ENCODE assay signal across 11 cellular contexts in genomic region chr9:106287108-106287631, GRCh38.
DNase-seq lines count a peak whose midpoint lies in the region; ATAC-seq and TF ChIP-seq lines count a peak whose summit lies in the region.
"Had no signal": no experiment of that assay in that cellular context is flagged by ENCODE, and none has a peak within 500 bp of the region (broad histone marks: within the 10 kb centered on the region; RNA-seq: fewer than 3 reads in every experiment).

No MANE protein-coding gene starts in this region.

- H3K27ac Mint-ChIP-seq in progenitor cell of endocrine pancreas: peak overlapping the region; percentile 68

- peak overlapping the region; percentile 48; the same call in 1 of the 2 replicates for H3K4me3 ChIP-seq in ACC112 (ENCODE audit: low read depth, low read length)
- H3K4me3 ChIP-seq: BLaER1, colonic mucosa had no signal

- H3K36me3 ChIP-seq in ACC112 (ENCODE audit: insufficient read depth, low read length): no peaks in the 10 kb centered on the region
- H3K36me3 ChIP-seq: BLaER1, colonic mucosa had no signal

- no peak overlapping the region for H2AFZ ChIP-seq in ACC112 (ENCODE audit: low read length, unreplicated experiment)

- TF ChIP-seq CTCF in progenitor cell of endocrine pancreas (IDR thresholded peaks at IDR 0.05; ENCODE audit: unreplicated experiment) (no peak), GM13977 (IDR thresholded peaks at IDR 0.05; ENCODE audit: extremely low read depth, insufficient read depth, missing control alignments) (no peak)

- no peak overlapping the region for H3K27ac ChIP-seq in ACC112 (ENCODE audit: low read depth, low read length)
- H3K27ac ChIP-seq: BLaER1, colonic mucosa had no signal

- no peaks in the 10 kb centered on the region for H3K9me3 Mint-ChIP-seq in progenitor cell of endocrine pancreas (ENCODE audit: low read depth)

- H3K4me1 ChIP-seq in ACC112 (ENCODE audit: control insufficient read depth, insufficient read depth, low read length, unreplicated experiment): no peaks in the 10 kb centered on the region
- H3K4me1 ChIP-seq: BLaER1, colonic mucosa had no signal

- H3K27me3 Mint-ChIP-seq in progenitor cell of endocrine pancreas: no peaks in the 10 kb centered on the region

- no peak overlapping the region for H3K4me3 Mint-ChIP-seq in progenitor cell of endocrine pancreas (ENCODE audit: low read depth)

- in situ Hi-C loops in GM13977 (cut with MboI; ENCODE audit: low pct_unique_long_range_greater_than_20kb, low sequenced_read_pairs, unreplicated experiment): no loop called here

- H3K79me2 ChIP-seq in ACC112 (ENCODE audit: control insufficient read depth, insufficient read depth, low read length, unreplicated experiment): no peaks in the 10 kb centered on the region

- H3K36me3 Mint-ChIP-seq in progenitor cell of endocrine pancreas (ENCODE audit: insufficient read depth): no peaks in the 10 kb centered on the region

- DNase-seq in OCI-M1 (lab: John Stamatoyannopoulos, UW) (peak; percentile 27), fibroblast of the conjunctiva (ENCODE audit: low read depth) (peak; percentile 17), progenitor cell of endocrine pancreas (ENCODE audit: low spot score, unreplicated experiment) (no peak), GM13977 (ENCODE audit: low spot score) (no peak), NCI-H345 (lab: John Stamatoyannopoulos, UW) (no peak)
- DNase-seq: colonic mucosa, NCI-H1105 had no signal

- H3K27me3 ChIP-seq in ACC112 (ENCODE audit: insufficient read depth, low read length): no peaks in the 10 kb centered on the region
- H3K27me3 ChIP-seq: BLaER1, colonic mucosa had no signal

- peaks cover 12% of the 10 kb centered on the region for H3K4me1 Mint-ChIP-seq in progenitor cell of endocrine pancreas (ENCODE audit: low read depth)

- ATAC-seq in GM21737 (IDR thresholded peaks at IDR 0.05; ENCODE audit: unreplicated experiment) (no peak), GM19035 (IDR thresholded peaks at IDR 0.05; ENCODE audit: unreplicated experiment) (no peak)

Comparison
In these comparisons a context has a peak if more than half of its experiments do, and no peak if none do; other contexts are left out.
1. DNase-seq: peak in OCI-M1 (single experiment) and fibroblast of the conjunctiva (single experiment); none in progenitor cell of endocrine pancreas (single experiment), GM13977 (single experiment) and NCI-H345 (single experiment).